In the genomic region with DNA sequence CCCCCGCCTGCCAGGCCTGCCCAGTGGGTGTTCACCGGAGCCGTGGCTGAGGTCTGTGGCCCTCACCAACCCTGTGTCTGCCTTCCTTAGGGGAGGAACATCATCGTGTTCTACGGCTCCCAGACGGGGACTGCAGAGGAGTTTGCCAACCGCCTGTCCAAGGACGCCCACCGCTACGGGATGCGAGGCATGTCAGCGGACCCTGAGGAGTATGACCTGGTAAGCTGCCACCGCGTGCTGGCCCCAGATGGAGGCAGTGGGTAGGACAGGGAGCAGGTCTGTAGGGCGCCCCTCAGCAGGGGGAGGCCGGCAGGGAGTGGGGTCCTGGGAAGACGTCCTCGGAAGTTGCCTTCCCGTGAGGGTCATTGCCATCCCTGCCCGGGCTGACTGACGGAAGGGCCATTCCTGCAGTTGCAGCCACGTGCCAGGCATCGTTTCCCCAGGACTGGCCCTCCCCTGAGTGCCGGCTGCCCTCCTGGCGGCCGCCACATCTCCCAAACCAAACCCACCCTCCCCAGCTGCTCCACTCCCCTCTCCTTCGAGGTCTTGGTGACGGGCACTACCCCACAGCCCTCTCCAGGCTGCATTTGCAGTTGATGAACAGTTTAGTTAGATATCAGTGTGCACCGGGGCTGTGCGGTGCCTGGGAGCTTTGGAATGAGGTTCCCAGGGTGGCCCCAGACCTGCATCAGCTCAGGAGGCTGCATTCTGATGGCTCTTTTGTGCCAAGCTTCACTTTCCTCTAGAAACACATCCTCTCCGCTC, we compare ENCODE assay signal across 17 cellular contexts. TPM values are rescaled to one million over a fixed set of nuclear protein-coding genes. Genes with fewer than 3 reads are reported as not detected.
A peak's percentile ranks its signal among the peaks of the same experiment; 100 is the strongest.
DNase-seq lines count a peak whose midpoint lies in the region; ATAC-seq, FAIRE-seq and TF ChIP-seq lines count a peak whose summit lies in the region.
"Had no signal": no experiment of that assay in that cellular context is flagged by ENCODE, and none has a peak within 500 bp of the region (broad histone marks: within the 10 kb centered on the region; RNA-seq: fewer than 3 reads in every experiment).

No MANE protein-coding gene starts in this region.

- H3K36me3 ChIP-seq in H7 (replicated peaks; ENCODE audit: control insufficient read depth, insufficient read depth, low read length) (peaks cover 17% of the 10 kb centered on the region), K562 (ENCODE audit: control insufficient read depth, insufficient read depth, low read length) (peaks cover 57% of the 10 kb centered on the region; the same call in 2 of the 3 replicates), subcutaneous abdominal adipose tissue (ENCODE audit: control insufficient read depth in 5 of 5, insufficient read depth in 5 of 5, low read length in 5 of 5) (peaks cover 0 to 54% (median 52%) of the 10 kb centered on the region in 5 donors), esophagus muscularis mucosa (peaks cover 12 to 66% (median 56%) of the 10 kb centered on the region in 4 donors)

- no peak for ATAC-seq in K562
- peak; percentile 3 for ATAC-seq in left lobe of liver
- ATAC-seq: PC-3 had no signal

- H3K9me3 ChIP-seq in K562 (replicated peaks; ENCODE audit: control insufficient read depth, insufficient read depth, low read depth, low read length) (no peaks in the 10 kb centered on the region), subcutaneous abdominal adipose tissue (ENCODE audit: control insufficient read depth in 5 of 5, low read length in 5 of 5) (no peaks in the 10 kb centered on the region), esophagus muscularis mucosa (no peaks in the 10 kb centered on the region)

- DNase-seq in H7: peak; percentile 57
- DNase-seq in K562 (ENCODE audit: extremely low read depth in 1 of 4, low spot score in 3 of 4): no peak
- no peak for DNase-seq in left lobe of liver (ENCODE audit: low spot score)
- no peak for DNase-seq in NCI-H774 (lab: John Stamatoyannopoulos, UW)
- no peak for DNase-seq in esophagus muscularis mucosa (ENCODE audit: extremely low spot score)
- DNase-seq in NCI-H1417 (lab: John Stamatoyannopoulos, UW): no peak
- DNase-seq: activated CD4-positive, alpha-beta T cell treated with anti-CD3 and anti-CD28 coated beads for 4 hours; activated CD8-positive, alpha-beta memory T cell treated with anti-CD3 and anti-CD28 coated beads, Interleukin-2, amount 50 U/mL, for 4 hours; activated naive CD4-positive, alpha-beta T cell; NCI-H1417 treated with DMSO at 0.1 percent for 48 hours; NCI-H2171; NCI-H82; PC-3; stimulated activated CD4-positive, alpha-beta T cell treated with anti-CD3 and anti-CD28 coated beads, Interleukin-4, amount 100 ng/mL, for 24 hours had no signal

- no peak for FAIRE-seq in K562 (lab: Jason Lieb, UNC)

- H3K4me2 ChIP-seq in K562 (ENCODE audit: insufficient read depth, low read length): no peak overlapping the region

- no peaks in the 10 kb centered on the region for H3K9me1 ChIP-seq in K562 (ENCODE audit: control insufficient read depth, insufficient read depth, low read length)

- H3K27me3 ChIP-seq in H7 (ENCODE audit: control insufficient read depth, insufficient read depth, low read length): no peaks in the 10 kb centered on the region
- H3K27me3 ChIP-seq in K562 (ENCODE audit: control insufficient read depth in 2 of 2, insufficient read depth in 2 of 2, low read length in 2 of 2): no peaks in the 10 kb centered on the region
- H3K27me3 ChIP-seq in subcutaneous abdominal adipose tissue (ENCODE audit: control insufficient read depth in 5 of 5, insufficient read depth in 4 of 5, low read length in 5 of 5): no peaks in the 10 kb centered on the region
- H3K27me3 ChIP-seq in esophagus muscularis mucosa: no peaks in the 10 kb centered on the region

- 0 out of 2 replicates have a peak, but pooled peaks cover 3% of the 10 kb centered on the region for H4K20me1 ChIP-seq in K562 (replicated peaks; ENCODE audit: control insufficient read depth, insufficient read depth, low read length)

- TF ChIP-seq POLR2A in K562 (conservative IDR thresholded peaks at IDR 0.05) (no peak), esophagus muscularis mucosa (IDR thresholded peaks at IDR 0.05; ENCODE audit: low read depth) (no peak)

- H2AFZ ChIP-seq in K562 (ENCODE audit: low read depth, low read length): no peak overlapping the region

- H3K4me1 ChIP-seq in K562 (replicated peaks in 1 of 2; ENCODE audit: control insufficient read depth in 2 of 2, insufficient read depth in 2 of 2, low read length in 2 of 2) (peaks cover 0 to 33% of the 10 kb centered on the region in 2 experiments; a peak in 2 of 5 replicates), subcutaneous abdominal adipose tissue (ENCODE audit: control insufficient read depth in 5 of 5, insufficient read depth in 5 of 5, low read length in 5 of 5) (peaks cover 3 to 56% (median 27%) of the 10 kb centered on the region in 5 donors), esophagus muscularis mucosa (peaks cover 8 to 32% (median 13%) of the 10 kb centered on the region in 4 donors)

- intact Hi-C loops in K562 (cut with micrococcal nuclease): no loop called here
- intact Hi-C loops in esophagus muscularis mucosa (cut with DNase I): no loop called here

- CTCF ChIA-PET in K562 (lab: Yijun Ruan, JAX; ENCODE audit: low intra/inter-chr PET ratio): no interaction called here

- no peak for TF ChIP-seq CTCF in K562 (IDR thresholded peaks at IDR 0.05 in 2 of 3, conservative IDR thresholded peaks at IDR 0.05 in 1 of 3; ENCODE audit: insufficient read depth in 2 of 3, low read depth in 1 of 3, low read length in 3 of 3)
- no peak for TF ChIP-seq CTCF in esophagus muscularis mucosa (IDR thresholded peaks at IDR 0.05)

- in situ Hi-C loops in K562 (cut with MboI): no loop called here

- TF ChIP-seq EP300 in K562 (IDR thresholded peaks at IDR 0.05; ENCODE audit: low read length) (no peak), esophagus muscularis mucosa (IDR thresholded peaks at IDR 0.05) (no peak)

- POLR2A ChIA-PET in K562 (lab: Yijun Ruan, JAX): no interaction called here

- no peak overlapping the region for H3K27ac ChIP-seq in K562 (ENCODE audit: extremely low read depth, low read depth, low read length)
- peak overlapping the region; percentile 30 for H3K27ac ChIP-seq in subcutaneous abdominal adipose tissue (ENCODE audit: low read depth, low read length)
- H3K27ac ChIP-seq in esophagus muscularis mucosa (replicated peaks in 1 of 4): no peak overlapping the region
- H3K27ac ChIP-seq: C4-2B, SK-N-MC had no signal

- H3K9ac ChIP-seq in K562 (ENCODE audit: insufficient read depth in 1 of 2, low read depth in 2 of 2, low read length in 2 of 2) (peak overlapping the region in 1 of 2 experiments; percentile 78; a peak in 2 of 4 replicates), subcutaneous abdominal adipose tissue (ENCODE audit: low read length in 5 of 5) (no peak overlapping the region)

- 92% methylated on average over 30 of the region's 31 CpGs for WGBS in K562 (ENCODE audit: insufficient coverage, low coverage, missing lambda C conversion rate)
- 92% methylated on average over 25 of the region's 31 CpGs for WGBS in esophagus muscularis mucosa

- H3K79me2 ChIP-seq in K562 (ENCODE audit: control insufficient read depth, insufficient read depth, low read length): no peaks in the 10 kb centered on the region

- BruUV-seq in K562 (replicated peaks; lab: Mats Ljungman, UMichigan): no TSS peak

- H3K4me3 ChIP-seq in H7 (ENCODE audit: insufficient read depth, low read depth, low read length) (no peak overlapping the region), K562 (no peak overlapping the region), subcutaneous abdominal adipose tissue (ENCODE audit: low read depth in 1 of 5, low read length in 5 of 5) (peak overlapping the region in 1 of 5 donors; percentile 24), esophagus muscularis mucosa (no peak overlapping the region)
- H3K4me3 ChIP-seq: SK-N-MC had no signal

- TF ChIP-seq RAD21 in K562 (CRISPR knock-in tag; conservative IDR thresholded peaks at IDR 0.05 in 1 of 2, IDR thresholded peaks at IDR 0.05 in 1 of 2): no peak

TF ChIP-seq in K562, 482 proteins besides CTCF, POLR2A, EP300 and RAD21:
- TF ChIP-seq ERF (CRISPR knock-in tag; IDR thresholded peaks at IDR 0.05) (no peak), POLR2G (IDR thresholded peaks at IDR 0.05; ENCODE audit: low read depth, low read length) (peak; percentile 53), KDM4B (IDR thresholded peaks at IDR 0.05; ENCODE audit: borderline replicate concordance in 2 of 2, low read depth in 1 of 2) (no peak), PHF8 (IDR thresholded peaks at IDR 0.05; ENCODE audit: borderline replicate concordance, low read length) (no peak), ZNF184 (CRISPR knock-in tag; IDR thresholded peaks at IDR 0.05) (no peak)

RNA-seq across cellular contexts. Expression of a gene that starts 14.9 kb away (rescaled TPM):
- total RNA-seq in H7 (2014; rRNA removed; shearing (Covaris generic)): 11.0 and 12.8 TPM in 2 replicates
- 42.3 and 121 TPM in 2 replicates for total RNA-seq in K562 (2011; cell fraction: chromatin; rRNA removed; ENCODE audit: low replicate concordance)
- total RNA-seq in K562 (2011; cell fraction: nucleolus; rRNA removed): 148 and 154 TPM in 2 replicates
- total RNA-seq in K562 (2011; cell fraction: nucleoplasm; rRNA removed): 96.3 and 113 TPM in 2 replicates
- total RNA-seq in K562 (2014; rRNA removed) (22.4 and 22.9 TPM in 2 replicates), K562 (2014; rRNA removed; fragmentation: Illumina TruSeq; extraction: Trizol) (19.5 and 19.6 TPM in 2 replicates), K562 (2015; rRNA removed; fragmentation: Illumina TruSeq; extraction: Trizol) (13.6 and 17.4 TPM in 2 replicates), K562 (2021) (33.8 and 36.4 TPM in 2 replicates), left lobe of liver (79.6 TPM), esophagus muscularis mucosa (10 to 100 TPM; 23.2 to 37.8 (median 31.2) TPM)
- polyA plus RNA-seq in K562 (2011; rRNA removed) (90.2 and 90.5 TPM in 2 replicates), K562 (2014; fragmentation: Illumina TruSeq; extraction: Trizol) (32.1 and 39.5 TPM in 2 replicates), K562 (2014; fragmentation: Nextera tagmentation; extraction: Ambion mirVana) (1 to 10 TPM; 2.3 to 8.3 TPM), K562 (2014; rRNA removed) (33.5 and 43.5 TPM in 2 replicates)
- 62.7 and 83.5 TPM in 2 replicates for polyA plus RNA-seq in K562 (2011; cell fraction: cytosol; rRNA removed)
- polyA plus RNA-seq in K562 (2011; cell fraction: nucleus; rRNA removed): 144 and 164 TPM in 2 replicates
- polyA plus RNA-seq in K562 (2012): 29.1 and 72.7 TPM in 2 replicates
- polyA minus RNA-seq in K562 (2011; rRNA and poly(A)+ RNA removed): 60.9 and 82.0 TPM in 2 replicates
- polyA minus RNA-seq in K562 (2011; cell fraction: cytosol; rRNA and poly(A)+ RNA removed): 20.2 and 33.1 TPM in 2 replicates
- polyA minus RNA-seq in K562 (2011; cell fraction: nucleus; rRNA and poly(A)+ RNA removed): 16.0 and 22.0 TPM in 2 replicates
